Comparison of ENCODE assay signal across 10 cellular contexts in the genomic region with DNA sequence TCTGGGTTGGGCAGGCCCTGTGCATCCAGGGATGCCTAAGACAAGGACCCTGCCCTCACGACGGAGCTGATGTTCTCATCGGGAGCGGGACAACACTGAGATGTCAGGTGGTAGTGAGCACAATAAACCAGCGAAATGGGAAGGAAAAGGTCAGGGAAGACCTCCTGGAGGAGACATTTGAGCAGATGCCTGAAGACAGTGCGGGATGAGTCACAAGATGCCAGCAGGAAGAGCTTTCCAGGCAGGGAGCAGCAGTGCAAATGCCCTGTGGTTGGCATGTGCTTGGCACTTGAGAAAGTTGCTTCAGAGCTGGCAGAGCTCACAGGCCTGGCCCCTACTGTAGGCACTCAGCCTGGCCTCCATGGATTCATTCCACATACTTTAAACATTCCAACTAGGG. TPM values are rescaled to one million over a fixed set of nuclear protein-coding genes. Genes with fewer than 3 reads are reported as not detected.
"Had no signal": no experiment of that assay in that cellular context is flagged by ENCODE, and none has a peak within 500 bp of the region (broad histone marks: within the 10 kb centered on the region; RNA-seq: fewer than 3 reads in every experiment).

No MANE protein-coding gene starts in this region.

RNA-seq across cellular contexts. Expression of gene KCNJ12, which starts 28.5 kb away (rescaled TPM):
- total RNA-seq: activated B cell treated with CpG ODN at 0.5 μM for 24 hours; activated CD4-positive, alpha-beta memory T cell treated with anti-CD3 and anti-CD28 coated beads for 36 hours; activated CD4-positive, alpha-beta T cell treated with anti-CD3 and anti-CD28 coated beads, Interleukin-2, amount 10 ng/mL, durations not matched to agents 24 days and 14 days; activated CD8-positive, alpha-beta memory T cell treated with anti-CD3 and anti-CD28 coated beads for 36 hours; activated CD8-positive, alpha-beta T cell treated with anti-CD3 and anti-CD28 coated beads for 36 hours; activated naive CD4-positive, alpha-beta T cell treated with anti-CD3 and anti-CD28 coated beads for 36 hours; activated naive CD4-positive, alpha-beta T cell treated with anti-CD3 and anti-CD28 coated beads, Interleukin-2, amount 50 U/mL, for 72 hours; activated naive CD8-positive, alpha-beta T cell treated with anti-CD3 and anti-CD28 coated beads for 36 hours; activated T-cell treated with anti-CD3 and anti-CD28 coated beads, Interleukin-2, amount 50 U/mL, for 72 hours; activated T-helper 1 cell treated with anti-CD3 and anti-CD28 coated beads, Interleukin-12 subunit alpha, Interleukin-12 subunit beta, Interleukin-2, Interleukin-4 antibody, amounts not matched to agents 30 ng/mL and 10 ng/mL and 1 ng/mL, durations not matched to agents 14 hours and 24 hours and 36 hours had no signal
